ENCODE assay signal across 1 cellular context in genomic region chr1:216314369-216315095, GRCh38.
A peak's percentile ranks its signal among the peaks of the same experiment; 100 is the strongest.
TF ChIP-seq lines count a peak whose summit lies in the region.

No MANE protein-coding gene starts in this region.

TF ChIP-seq in SK-N-SH, 30 proteins besides CTCF, POLR2A, EP300 and RAD21 (continued from another document):
- no peak for TF ChIP-seq PBX3 (IDR thresholded peaks at IDR 0.05)
- 0 out of 2 replicates have a peak, but pooled peaks have one; percentile 17 for TF ChIP-seq JUND (IDR thresholded peaks at IDR 0.05)
- TF ChIP-seq REST (IDR thresholded peaks at IDR 0.05; ENCODE audit: low read depth, low read length) = no peak
- TF ChIP-seq USF1 (IDR thresholded peaks at IDR 0.05; ENCODE audit: borderline replicate concordance, low read depth) = no peak
- TF ChIP-seq TCF12 (IDR thresholded peaks at IDR 0.05) = no peak
